ENCODE assay signal across 26 cellular contexts in genomic region chr1:33380811-33381210, GRCh38. TPM values are rescaled to one million over a fixed set of nuclear protein-coding genes. Genes with fewer than 3 reads are reported as not detected.
A peak's percentile ranks its signal among the peaks of the same experiment; 100 is the strongest.
DNase-seq lines count a peak whose midpoint lies in the region; ATAC-seq lines count a peak whose summit lies in the region.
"Had no signal": no experiment of that assay in that cellular context is flagged by ENCODE, and none has a peak within 500 bp of the region (broad histone marks: within the 10 kb centered on the region; RNA-seq: fewer than 3 reads in every experiment).

No MANE protein-coding gene starts in this region.

- H3K27ac Mint-ChIP-seq in T-helper 2 cell treated with Interferon-gamma antibody and Interleukin-4, amounts not matched to agents 5 μg/mL and 100 μg/mL, for 36 hours, result no peak overlapping the region
- H3K27ac Mint-ChIP-seq in immature natural killer cell, result no peak overlapping the region
- no peak overlapping the region for H3K27ac Mint-ChIP-seq in activated CD8-positive, alpha-beta T cell treated with anti-CD3 and anti-CD28 coated beads, Interleukin-2, amount 10 ng/mL, durations not matched to agents 7 days and 5 days
- H3K27ac Mint-ChIP-seq: CD8-positive, alpha-beta T cell; H9; HFFc6 had no signal

- POLR2A ChIA-PET in activated CD8-positive, alpha-beta T cell treated with anti-CD3 and anti-CD28 coated beads, Interleukin-2, amount 10 ng/mL, durations not matched to agents 7 days and 5 days (lab: Charles Lee), result no interaction called here

- H3K4me1 Mint-ChIP-seq in T-helper 2 cell treated with Interferon-gamma antibody and Interleukin-4, amounts not matched to agents 5 μg/mL and 100 μg/mL, for 36 hours (ENCODE audit: low read depth), result peaks cover 20% of the 10 kb centered on the region
- peaks cover 1 to 11% of the 10 kb centered on the region in 2 donors for H3K4me1 Mint-ChIP-seq in immature natural killer cell
- H3K4me1 Mint-ChIP-seq in activated CD8-positive, alpha-beta T cell treated with anti-CD3 and anti-CD28 coated beads, Interleukin-2, amount 10 ng/mL, durations not matched to agents 7 days and 5 days (ENCODE audit: low read depth), result peaks cover 45% of the 10 kb centered on the region

- no peak for DNase-seq in T-helper 2 cell treated with Interferon-gamma antibody and Interleukin-4, amounts not matched to agents 5 μg/mL and 100 μg/mL, for 36 hours (ENCODE audit: low spot score)
- DNase-seq in T-helper 2 cell (no peak), SW480 (ENCODE audit: low spot score) (peak; percentile 38), glomerular visceral epithelial cell (ENCODE audit: extremely low spot score) (peak; percentile 10), substantia nigra (lab: John Stamatoyannopoulos, UW) (no peak), immature natural killer cell (no peak)
- no peak for DNase-seq in activated CD8-positive, alpha-beta T cell treated with anti-CD3 and anti-CD28 coated beads, Interleukin-2, amount 10 ng/mL, durations not matched to agents 7 days and 5 days
- DNase-seq: ACHN; CD8-positive, alpha-beta T cell; DND-41; GM23248; H9; HFFc6; KG1; NCI-H1105 treated with DMSO at 0.1 percent for 48 hours; NCI-H2081; NCI-H2171; NCI-H345; NCI-H524 treated with DMSO at 0.1 percent for 48 hours; NCI-H82 had no signal

- no peaks in the 10 kb centered on the region for H3K9me3 Mint-ChIP-seq in T-helper 2 cell treated with Interferon-gamma antibody and Interleukin-4, amounts not matched to agents 5 μg/mL and 100 μg/mL, for 36 hours
- H3K9me3 Mint-ChIP-seq in immature natural killer cell, result no peaks in the 10 kb centered on the region
- H3K9me3 Mint-ChIP-seq in activated CD8-positive, alpha-beta T cell treated with anti-CD3 and anti-CD28 coated beads, Interleukin-2, amount 10 ng/mL, durations not matched to agents 7 days and 5 days (ENCODE audit: insufficient read depth), result no peaks in the 10 kb centered on the region
- H3K9me3 Mint-ChIP-seq: CD8-positive, alpha-beta T cell; H9; HFFc6 had no signal

- ATAC-seq in HG02678 (IDR thresholded peaks at IDR 0.05; ENCODE audit: unreplicated experiment), result no peak
- no peak for ATAC-seq in activated CD8-positive, alpha-beta T cell treated with anti-CD3 and anti-CD28 coated beads, Interleukin-2, amount 10 ng/mL, durations not matched to agents 7 days and 5 days
- ATAC-seq: CD8-positive, alpha-beta T cell; Right ventricle myocardium inferior had no signal

- H3K27ac ChIP-seq in substantia nigra (ENCODE audit: low read depth, low read length, poor library complexity, severe bottlenecking), result peak overlapping the region; percentile 76
- H3K27ac ChIP-seq: 22Rv1, BLaER1, GM23248 had no signal

- no peaks in the 10 kb centered on the region for H3K36me3 Mint-ChIP-seq in T-helper 2 cell treated with Interferon-gamma antibody and Interleukin-4, amounts not matched to agents 5 μg/mL and 100 μg/mL, for 36 hours (ENCODE audit: low read depth)
- no peaks in the 10 kb centered on the region for H3K36me3 Mint-ChIP-seq in immature natural killer cell
- H3K36me3 Mint-ChIP-seq in activated CD8-positive, alpha-beta T cell treated with anti-CD3 and anti-CD28 coated beads, Interleukin-2, amount 10 ng/mL, durations not matched to agents 7 days and 5 days (ENCODE audit: low read depth), result no peaks in the 10 kb centered on the region
- H3K36me3 Mint-ChIP-seq: CD8-positive, alpha-beta T cell had no signal

- peak overlapping the region; percentile 56 for H3K4me3 Mint-ChIP-seq in T-helper 2 cell treated with Interferon-gamma antibody and Interleukin-4, amounts not matched to agents 5 μg/mL and 100 μg/mL, for 36 hours
- no peak overlapping the region for H3K4me3 Mint-ChIP-seq in immature natural killer cell
- H3K4me3 Mint-ChIP-seq in activated CD8-positive, alpha-beta T cell treated with anti-CD3 and anti-CD28 coated beads, Interleukin-2, amount 10 ng/mL, durations not matched to agents 7 days and 5 days, result no peak overlapping the region
- H3K4me3 Mint-ChIP-seq: CD8-positive, alpha-beta T cell; H9; HFFc6 had no signal

- H3K27me3 Mint-ChIP-seq in T-helper 2 cell treated with Interferon-gamma antibody and Interleukin-4, amounts not matched to agents 5 μg/mL and 100 μg/mL, for 36 hours (ENCODE audit: low read depth), result peaks cover 51% of the 10 kb centered on the region
- H3K27me3 Mint-ChIP-seq in immature natural killer cell (ENCODE audit: low read depth in 3 of 3), result peaks cover 6 to 8% (median 7%) of the 10 kb centered on the region in 3 donors
- H3K27me3 Mint-ChIP-seq in activated CD8-positive, alpha-beta T cell treated with anti-CD3 and anti-CD28 coated beads, Interleukin-2, amount 10 ng/mL, durations not matched to agents 7 days and 5 days (ENCODE audit: low read depth), result peaks cover 43% of the 10 kb centered on the region

- CTCF ChIA-PET in activated CD8-positive, alpha-beta T cell treated with anti-CD3 and anti-CD28 coated beads, Interleukin-2, amount 10 ng/mL, durations not matched to agents 7 days and 5 days (lab: Charles Lee), result no interaction called here

RNA-seq across cellular contexts. Expression of gene PHC2, which starts 50.1 kb away (rescaled TPM):
- polyA plus RNA-seq in immature natural killer cell, result 10 to 100 TPM; 16.1 to 28.7 (median 27.4) TPM
- total RNA-seq in activated CD8-positive, alpha-beta T cell treated with anti-CD3 and anti-CD28 coated beads, Interleukin-2, amount 10 ng/mL, durations not matched to agents 7 days and 5 days, result 10 to 100 TPM; 40.3 to 42.2 TPM

RNA-seq across cellular contexts. Expression of gene A3GALT2, which starts 59.9 kb away (rescaled TPM):
- not detected for polyA plus RNA-seq in immature natural killer cell
- not detected for total RNA-seq in activated CD8-positive, alpha-beta T cell treated with anti-CD3 and anti-CD28 coated beads, Interleukin-2, amount 10 ng/mL, durations not matched to agents 7 days and 5 days
- total RNA-seq: CD8-positive, alpha-beta T cell; GM23248; H9; HFFc6; OCI-LY7; Right ventricle myocardium inferior; SK-MEL-5 had no signal
- polyA plus RNA-seq: GM23248 had no signal

Comparison
In these comparisons a context has a peak if more than half of its experiments do, and no peak if none do; other contexts are left out.
1. DNase-seq: peak in SW480 (single experiment) and glomerular visceral epithelial cell (single experiment); none in T-helper 2 cell treated with Interferon-gamma antibody and Interleukin-4, amounts not matched to agents 5 μg/mL and 100 μg/mL, for 36 hours (single experiment), T-helper 2 cell (0 of 5), substantia nigra (0 of 49), immature natural killer cell (0 of 3) and activated CD8-positive, alpha-beta T cell treated with anti-CD3 and anti-CD28 coated beads, Interleukin-2, amount 10 ng/mL, durations not matched to agents 7 days and 5 days (single experiment).